Comparison of ENCODE assay signal across 8 cellular contexts in genomic region chr11:121494355-121495099, GRCh38. TPM values are rescaled to one million over a fixed set of nuclear protein-coding genes. Genes with fewer than 3 reads are reported as not detected.
DNase-seq lines count a peak whose midpoint lies in the region; ATAC-seq, FAIRE-seq and TF ChIP-seq lines count a peak whose summit lies in the region.

No MANE protein-coding gene starts in this region.

- H3K27ac ChIP-seq in DOHH2 (ENCODE audit: low read depth, low read length) (peak overlapping the region; percentile 68), vagina (no peak overlapping the region)

- H3K27me3 Mint-ChIP-seq in glutamatergic neuron (ENCODE audit: unreplicated experiment) = no peaks in the 10 kb centered on the region

- H3K36me3 ChIP-seq in DOHH2 (ENCODE audit: control insufficient read depth, low read length) = peaks cover 94% of the 10 kb centered on the region
- no peaks in the 10 kb centered on the region for H3K36me3 ChIP-seq in bronchial epithelial cell (ENCODE audit: control insufficient read depth, insufficient read depth, low read length)
- H3K36me3 ChIP-seq in vagina = peaks cover 0 to 10% of the 10 kb centered on the region in 2 donors

- no peak overlapping the region for H3K27ac Mint-ChIP-seq in glutamatergic neuron (ENCODE audit: unreplicated experiment)

- H3K4me3 Mint-ChIP-seq in glutamatergic neuron (ENCODE audit: unreplicated experiment) = no peak overlapping the region

- H3K4me1 Mint-ChIP-seq in glutamatergic neuron (ENCODE audit: low read depth, unreplicated experiment) = no peaks in the 10 kb centered on the region

- peaks cover 74% of the 10 kb centered on the region for H3K79me2 ChIP-seq in DOHH2 (ENCODE audit: control insufficient read depth, low read length)

- peak overlapping the region; percentile 71 for H3K4me2 ChIP-seq in DOHH2 (ENCODE audit: low read length)

- H3K9me3 ChIP-seq in DOHH2 (ENCODE audit: control insufficient read depth, insufficient read depth, low read length) (no peaks in the 10 kb centered on the region), vagina (no peaks in the 10 kb centered on the region)

- H3K4me1 ChIP-seq in DOHH2 (ENCODE audit: control insufficient read depth, low read length) (peaks cover 85% of the 10 kb centered on the region), vagina (peaks cover 10% of the 10 kb centered on the region)

- H3K9me2 ChIP-seq in DOHH2 (replicated peaks; ENCODE audit: control insufficient read depth, low read length) = no peaks in the 10 kb centered on the region

- TF ChIP-seq CTCF in DOHH2 (IDR thresholded peaks at IDR 0.05; ENCODE audit: low read depth, low read length, poor library complexity, severe bottlenecking) = no peak
- TF ChIP-seq CTCF in bronchial epithelial cell (IDR thresholded peaks at IDR 0.05; ENCODE audit: insufficient read depth, low read length, severe bottlenecking) = no peak
- no peak for TF ChIP-seq CTCF in vagina (IDR thresholded peaks at IDR 0.05)
- no peak for TF ChIP-seq CTCF in glutamatergic neuron (IDR thresholded peaks at IDR 0.05; ENCODE audit: partially characterized antibody, unreplicated experiment)

- intact Hi-C loops in vagina (cut with DNase I) = no loop called here

- no peaks in the 10 kb centered on the region for H3K9me3 Mint-ChIP-seq in glutamatergic neuron (ENCODE audit: unreplicated experiment)

- H3K27me3 ChIP-seq in DOHH2 (ENCODE audit: control insufficient read depth, low read length) (no peaks in the 10 kb centered on the region), bronchial epithelial cell (ENCODE audit: control insufficient read depth, insufficient read depth, low read length) (no peaks in the 10 kb centered on the region), vagina (no peaks in the 10 kb centered on the region)

- FAIRE-seq in bronchial epithelial cell (lab: Jason Lieb, UNC) = no peak

- H3K4me3 ChIP-seq in DOHH2 (ENCODE audit: low read length) (peak overlapping the region; percentile 61), bronchial epithelial cell (ENCODE audit: low read depth, low read length) (no peak overlapping the region), vagina (no peak overlapping the region)

- peaks cover 19% of the 10 kb centered on the region for H3F3A ChIP-seq in DOHH2 (ENCODE audit: control insufficient read depth, insufficient read depth)

- H4K20me1 ChIP-seq in DOHH2 (ENCODE audit: control insufficient read depth, insufficient read depth, low read depth, low read length) = peaks cover 4% of the 10 kb centered on the region; the same call in 1 of the 2 replicates

- TF ChIP-seq POLR2A in vagina (IDR thresholded peaks at IDR 0.05) = no peak

- peak; percentile 64 for DNase-seq in MV-4-11 (lab: John Stamatoyannopoulos, UW)
- DNase-seq in bronchial epithelial cell (ENCODE audit: low read depth) = peak; percentile 34
- DNase-seq in vagina (ENCODE audit: extremely low spot score in 2 of 2) = peak; percentile 9 to 16
- no peak for DNase-seq in glutamatergic neuron
- DNase-seq in NCI-H510A (lab: John Stamatoyannopoulos, UW) = no peak
- DNase-seq in GF-D8 (lab: John Stamatoyannopoulos, UW) = no peak

- no peaks in the 10 kb centered on the region for H3K36me3 Mint-ChIP-seq in glutamatergic neuron (ENCODE audit: unreplicated experiment)

- peak; percentile 82 for ATAC-seq in GM21576 (IDR thresholded peaks at IDR 0.05; ENCODE audit: unreplicated experiment)

RNA-seq across cellular contexts. Expression of gene SORL1, which starts 42.4 kb away (rescaled TPM):
- total RNA-seq in bronchial epithelial cell = 11.3 and 15.7 TPM in 2 replicates
- 38.3 TPM for total RNA-seq in vagina
- 11.1 TPM for total RNA-seq in glutamatergic neuron (ENCODE audit: unreplicated experiment)

Comparison
In these comparisons a context has a peak if more than half of its experiments do, and no peak if none do; other contexts are left out.
1. DNase-seq: peak in MV-4-11 (single experiment), bronchial epithelial cell (single experiment) and vagina (2 of 2); none in glutamatergic neuron (single experiment), NCI-H510A (single experiment) and GF-D8 (single experiment).